14 cellular contexts compared by ENCODE assay signal in the genomic region with DNA sequence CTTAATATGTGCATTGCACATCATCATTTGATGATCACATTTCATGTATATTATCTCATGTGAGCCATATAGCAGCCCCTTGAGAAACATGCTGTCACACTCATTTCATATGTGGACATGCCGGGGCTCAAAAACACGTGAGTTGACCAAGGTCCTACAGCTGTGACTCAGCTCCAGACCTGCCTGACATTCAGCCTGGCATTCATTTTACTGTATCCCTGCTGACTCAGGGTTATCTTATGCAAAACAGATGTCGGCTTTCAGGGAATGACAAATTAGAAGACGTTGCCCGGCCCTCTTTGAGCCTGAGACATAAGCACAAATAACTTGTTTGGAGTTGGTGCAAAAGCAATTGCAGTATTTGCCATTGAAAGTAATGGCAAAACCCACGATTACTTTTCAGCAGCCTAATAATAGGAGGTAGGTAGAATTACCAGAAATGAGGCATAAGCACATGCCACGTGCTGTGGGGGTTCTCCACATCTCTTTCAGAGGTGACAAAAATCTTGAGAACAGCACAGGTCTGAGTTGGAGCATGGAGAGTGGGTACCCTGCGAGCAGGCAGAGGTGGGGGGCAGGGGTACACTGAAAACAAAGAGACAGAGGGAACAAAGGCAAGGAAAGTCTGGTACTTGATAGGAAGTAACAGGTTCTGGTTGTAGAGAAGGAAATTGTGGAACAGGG.
DNase-seq lines count a peak whose midpoint lies in the region; ATAC-seq and TF ChIP-seq lines count a peak whose summit lies in the region.
"Had no signal": no experiment of that assay in that cellular context is flagged by ENCODE, and none has a peak within 500 bp of the region (broad histone marks: within the 10 kb centered on the region; RNA-seq: fewer than 3 reads in every experiment).

No MANE protein-coding gene starts in this region.

- H3K27me3 Mint-ChIP-seq in MCF 10A (ENCODE audit: insufficient read depth, unreplicated experiment), result no peaks in the 10 kb centered on the region
- H3K27me3 Mint-ChIP-seq in stimulated activated memory B cell treated with anti-CD40 and anti-IgM and Interleukin-4, amounts not matched to agents 10 μg/mL and 1 μg/mL and 100 μg/mL, for 72 hours, result no peaks in the 10 kb centered on the region

- H3K36me3 Mint-ChIP-seq in MCF 10A (ENCODE audit: insufficient read depth, unreplicated experiment), result peaks cover 6% of the 10 kb centered on the region
- no peaks in the 10 kb centered on the region for H3K36me3 Mint-ChIP-seq in stimulated activated memory B cell treated with anti-CD40 and anti-IgM and Interleukin-4, amounts not matched to agents 10 μg/mL and 1 μg/mL and 100 μg/mL, for 72 hours
- H3K36me3 Mint-ChIP-seq: memory B cell had no signal

- 68 to 70% methylated on average over 8 of the region's 8 CpGs for WGBS in tibial nerve, 2 donors

- H3K27ac Mint-ChIP-seq in MCF 10A (ENCODE audit: low read depth, unreplicated experiment), result no peak overlapping the region
- H3K27ac Mint-ChIP-seq in stimulated activated memory B cell treated with anti-CD40 and anti-IgM and Interleukin-4, amounts not matched to agents 10 μg/mL and 1 μg/mL and 100 μg/mL, for 72 hours, result peak overlapping the region; percentile 26
- H3K27ac Mint-ChIP-seq: memory B cell had no signal

- H3K79me2 ChIP-seq in PC-3 (ENCODE audit: low read length), result no peaks in the 10 kb centered on the region
- H3K79me2 ChIP-seq: parathyroid adenoma had no signal

- TF ChIP-seq POLR2A in breast epithelium (IDR thresholded peaks at IDR 0.05) (no peak), tibial nerve (IDR thresholded peaks at IDR 0.05) (no peak)

- H3K27me3 ChIP-seq in breast epithelium (no peaks in the 10 kb centered on the region), PC-3 (ENCODE audit: low read length) (no peaks in the 10 kb centered on the region), tibial nerve (no peaks in the 10 kb centered on the region)

- DNase-seq in MCF 10A (ENCODE audit: unreplicated experiment), result peak; percentile 55
- no peak for DNase-seq in breast epithelium (ENCODE audit: low spot score in 2 of 2)
- peak; percentile 1 for DNase-seq in PC-3
- DNase-seq in epithelial cell of esophagus (ENCODE audit: low read depth), result peak; percentile 69
- DNase-seq in tibial nerve (ENCODE audit: low spot score in 2 of 2), result no peak
- DNase-seq in NCI-H146 (lab: John Stamatoyannopoulos, UW), result no peak
- no peak for DNase-seq in NK-92 (lab: John Stamatoyannopoulos, UW; ENCODE audit: unreplicated experiment)
- DNase-seq: activated CD4-positive, CD25-positive, alpha-beta regulatory T cell; aorta; NCI-H1417; stimulated activated CD8-positive, alpha-beta memory T cell treated with anti-CD3 and anti-CD28 coated beads, Interleukin-4, amount 100 ng/mL, for 48 hours had no signal

- BruUV-seq in MCF 10A (replicated peaks; lab: Mats Ljungman, UMichigan) (no TSS peak), PC-3 (replicated peaks; lab: Mats Ljungman, UMichigan) (no TSS peak)

- no peaks in the 10 kb centered on the region for H3F3A ChIP-seq in PC-3 (ENCODE audit: low read length, unreplicated experiment)

- H4K20me1 ChIP-seq in PC-3 (ENCODE audit: low read length), result no peaks in the 10 kb centered on the region

- H3K4me2 ChIP-seq in PC-3 (ENCODE audit: low read length), result no peak overlapping the region

- H2AFZ ChIP-seq in PC-3 (ENCODE audit: low read length), result no peak overlapping the region
- H2AFZ ChIP-seq: parathyroid adenoma had no signal

- no peaks in the 10 kb centered on the region for H3K9me3 Mint-ChIP-seq in MCF 10A (ENCODE audit: unreplicated experiment)
- H3K9me3 Mint-ChIP-seq in stimulated activated memory B cell treated with anti-CD40 and anti-IgM and Interleukin-4, amounts not matched to agents 10 μg/mL and 1 μg/mL and 100 μg/mL, for 72 hours, result no peaks in the 10 kb centered on the region

- intact Hi-C loops in MCF 10A (cut with micrococcal nuclease), result no loop called here
- intact Hi-C loops in breast epithelium (cut with DNase I; ENCODE audit: low total_unique reads), result no loop called here
- intact Hi-C loops in PC-3 (cut with micrococcal nuclease), result no loop called here

- CTCF ChIA-PET in MCF 10A (lab: Yijun Ruan, JAX) (interaction anchor here (0.6 kb wide), 1 partner anchor 256 kb away, joined by 3 read pairs; no protein-coding TSS in a partner anchor), PC-3 (lab: Charles Lee) (no interaction called here)

- ATAC-seq in PC-3, result no peak
- no peak for ATAC-seq in stimulated activated memory B cell treated with anti-CD40 and anti-IgM and Interleukin-4, amounts not matched to agents 10 μg/mL and 1 μg/mL and 100 μg/mL, for 72 hours

- no peak overlapping the region for H3K4me3 ChIP-seq in breast epithelium
- H3K4me3 ChIP-seq in PC-3 (ENCODE audit: low read length), result no peak overlapping the region
- no peak overlapping the region for H3K4me3 ChIP-seq in epithelial cell of esophagus (ENCODE audit: low read length)
- no peak overlapping the region for H3K4me3 ChIP-seq in tibial nerve

- no peak overlapping the region for H3K27ac ChIP-seq in breast epithelium
- H3K27ac ChIP-seq in PC-3 (ENCODE audit: low read length), result no peak overlapping the region
- H3K27ac ChIP-seq in tibial nerve, result no peak overlapping the region
- H3K27ac ChIP-seq: parathyroid adenoma had no signal

- TF ChIP-seq CTCF in MCF 10A (IDR thresholded peaks at IDR 0.05; ENCODE audit: unreplicated experiment), result no peak
- TF ChIP-seq CTCF in breast epithelium (IDR thresholded peaks at IDR 0.05), result no peak
- no peak for TF ChIP-seq CTCF in PC-3 (conservative IDR thresholded peaks at IDR 0.05; ENCODE audit: low read depth, low read length)
- TF ChIP-seq CTCF in epithelial cell of esophagus (IDR thresholded peaks at IDR 0.05; ENCODE audit: insufficient read depth, low read depth, low read length, missing control alignments), result no peak
- TF ChIP-seq CTCF in tibial nerve (IDR thresholded peaks at IDR 0.05), result no peak

- POLR2A ChIA-PET in MCF 10A (lab: Yijun Ruan, JAX) (interaction anchor here (0.8 kb wide), 1 partner anchor 13 kb away, joined by 5 read pairs; no protein-coding TSS in a partner anchor), PC-3 (lab: Charles Lee; ENCODE audit: unreplicated experiment) (no interaction called here)

- H3K9me2 ChIP-seq in PC-3 (replicated peaks; ENCODE audit: low read length), result no peaks in the 10 kb centered on the region

- H3K4me1 Mint-ChIP-seq in MCF 10A (ENCODE audit: insufficient read depth, unreplicated experiment), result no peaks in the 10 kb centered on the region
- peaks cover 16% of the 10 kb centered on the region for H3K4me1 Mint-ChIP-seq in stimulated activated memory B cell treated with anti-CD40 and anti-IgM and Interleukin-4, amounts not matched to agents 10 μg/mL and 1 μg/mL and 100 μg/mL, for 72 hours

- H3K36me3 ChIP-seq in breast epithelium (no peaks in the 10 kb centered on the region), PC-3 (ENCODE audit: low read depth, low read length) (no peaks in the 10 kb centered on the region), tibial nerve (no peaks in the 10 kb centered on the region)

- no peak overlapping the region for H3K4me3 Mint-ChIP-seq in MCF 10A (ENCODE audit: unreplicated experiment)
- no peak overlapping the region for H3K4me3 Mint-ChIP-seq in stimulated activated memory B cell treated with anti-CD40 and anti-IgM and Interleukin-4, amounts not matched to agents 10 μg/mL and 1 μg/mL and 100 μg/mL, for 72 hours
- H3K4me3 Mint-ChIP-seq: memory B cell had no signal

- no peak overlapping the region for H3K9ac ChIP-seq in PC-3 (ENCODE audit: low read length)
- H3K9ac ChIP-seq: parathyroid adenoma had no signal

- H3K4me1 ChIP-seq in breast epithelium, result no peaks in the 10 kb centered on the region
- H3K4me1 ChIP-seq in PC-3 (ENCODE audit: insufficient read depth, low read length), result no peaks in the 10 kb centered on the region
- H3K4me1 ChIP-seq in tibial nerve, result no peaks in the 10 kb centered on the region
- H3K4me1 ChIP-seq: parathyroid adenoma had no signal

- H3K9me3 ChIP-seq in breast epithelium (no peaks in the 10 kb centered on the region), PC-3 (ENCODE audit: low read length) (no peaks in the 10 kb centered on the region), tibial nerve (no peaks in the 10 kb centered on the region)

- TF ChIP-seq EP300 in tibial nerve (IDR thresholded peaks at IDR 0.05), result no peak

Comparison
In these comparisons a context has a peak if more than half of its experiments do, and no peak if none do; other contexts are left out.
1. DNase-seq: peak in MCF 10A (single experiment), PC-3 (single experiment) and epithelial cell of esophagus (single experiment); none in breast epithelium (0 of 2), tibial nerve (0 of 2), NCI-H146 (single experiment) and NK-92 (single experiment).